Comparison of ENCODE assay signal across 1 cellular context in genomic region chr7:25950488-25951413, GRCh38.
TF ChIP-seq lines count a peak whose summit lies in the region.

No MANE protein-coding gene starts in this region.

TF ChIP-seq in GM12878, 131 proteins besides CTCF, POLR2A, EP300 and RAD21 (continued from another document and continues in another):
- no peak for TF ChIP-seq REST (IDR thresholded peaks at IDR 0.05; ENCODE audit: low read depth, low read length)
- no peak for TF ChIP-seq ESRRA (IDR thresholded peaks at IDR 0.05; ENCODE audit: low read length)
- TF ChIP-seq ATF3 (IDR thresholded peaks at IDR 0.05; ENCODE audit: borderline replicate concordance, extremely low read depth, low read depth, low read length), result peak; percentile 62
- 0 out of 2 replicates have a peak, but pooled peaks have one; percentile 34 for TF ChIP-seq BACH1 (IDR thresholded peaks at IDR 0.05; ENCODE audit: borderline replicate concordance)
- TF ChIP-seq KDM1A (IDR thresholded peaks at IDR 0.05; ENCODE audit: borderline replicate concordance), result no peak
- peak; percentile 90 for TF ChIP-seq RAD51 (IDR thresholded peaks at IDR 0.05)
- peak; percentile 71 for TF ChIP-seq YY1 (IDR thresholded peaks at IDR 0.05; ENCODE audit: low read depth, low read length)
- peak; percentile 81 for TF ChIP-seq NR2C2 (IDR thresholded peaks at IDR 0.05; ENCODE audit: borderline replicate concordance, control insufficient read depth, insufficient read length, low read depth)
- TF ChIP-seq HDAC6 (IDR thresholded peaks at IDR 0.05; ENCODE audit: unreplicated experiment), result no peak
- TF ChIP-seq RUNX3 (IDR thresholded peaks at IDR 0.05; ENCODE audit: low read length), result no peak
- TF ChIP-seq ZSCAN29 (IDR thresholded peaks at IDR 0.05), result no peak
- TF ChIP-seq IKZF2 (IDR thresholded peaks at IDR 0.05), result 0 out of 4 replicates have a peak, but pooled peaks have one; percentile 14 to 35
- TF ChIP-seq ELK1 (IDR thresholded peaks at IDR 0.05; ENCODE audit: low read depth, low read length), result no peak
- TF ChIP-seq RBBP5 (conservative IDR thresholded peaks at IDR 0.05), result no peak
- TF ChIP-seq TBL1XR1 (IDR thresholded peaks at IDR 0.05; ENCODE audit: low read depth, low read length), result no peak
- peak; percentile 82 for TF ChIP-seq USF2 (IDR thresholded peaks at IDR 0.05; ENCODE audit: borderline replicate concordance, low read depth, low read length)
- TF ChIP-seq NR2C1 (IDR thresholded peaks at IDR 0.05), result peak; percentile 95
- TF ChIP-seq IRF5 (IDR thresholded peaks at IDR 0.05; ENCODE audit: borderline replicate concordance), result no peak
- no peak for TF ChIP-seq MTA3 (IDR thresholded peaks at IDR 0.05; ENCODE audit: borderline replicate concordance, low read length)
- no peak for TF ChIP-seq ZZZ3 (IDR thresholded peaks at IDR 0.05; ENCODE audit: control insufficient read depth, insufficient read length, low read depth)
- TF ChIP-seq SUZ12 (IDR thresholded peaks at IDR 0.05; ENCODE audit: unreplicated experiment), result no peak
- TF ChIP-seq, protein P1, sequence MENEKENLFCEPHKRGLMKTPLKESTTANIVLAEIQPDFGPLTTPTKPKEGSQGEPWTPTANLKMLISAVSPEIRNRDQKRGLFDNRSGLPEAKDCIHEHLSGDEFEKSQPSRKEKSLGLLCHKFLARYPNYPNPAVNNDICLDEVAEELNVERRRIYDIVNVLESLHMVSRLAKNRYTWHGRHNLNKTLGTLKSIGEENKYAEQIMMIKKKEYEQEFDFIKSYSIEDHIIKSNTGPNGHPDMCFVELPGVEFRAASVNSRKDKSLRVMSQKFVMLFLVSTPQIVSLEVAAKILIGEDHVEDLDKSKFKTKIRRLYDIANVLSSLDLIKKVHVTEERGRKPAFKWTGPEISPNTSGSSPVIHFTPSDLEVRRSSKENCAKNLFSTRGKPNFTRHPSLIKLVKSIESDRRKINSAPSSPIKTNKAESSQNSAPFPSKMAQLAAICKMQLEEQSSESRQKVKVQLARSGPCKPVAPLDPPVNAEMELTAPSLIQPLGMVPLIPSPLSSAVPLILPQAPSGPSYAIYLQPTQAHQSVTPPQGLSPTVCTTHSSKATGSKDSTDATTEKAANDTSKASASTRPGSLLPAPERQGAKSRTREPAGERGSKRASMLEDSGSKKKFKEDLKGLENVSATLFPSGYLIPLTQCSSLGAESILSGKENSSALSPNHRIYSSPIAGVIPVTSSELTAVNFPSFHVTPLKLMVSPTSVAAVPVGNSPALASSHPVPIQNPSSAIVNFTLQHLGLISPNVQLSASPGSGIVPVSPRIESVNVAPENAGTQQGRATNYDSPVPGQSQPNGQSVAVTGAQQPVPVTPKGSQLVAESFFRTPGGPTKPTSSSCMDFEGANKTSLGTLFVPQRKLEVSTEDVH (IDR thresholded peaks at IDR 0.05; ENCODE audit: low read depth, partially characterized antibody), result no peak
- no peak for TF ChIP-seq ZBTB4 (CRISPR knock-in tag; IDR thresholded peaks at IDR 0.05)
- TF ChIP-seq HCFC1 (IDR thresholded peaks at IDR 0.05; ENCODE audit: low read length), result 0 out of 2 replicates have a peak, but pooled peaks have one; percentile 21
- peak; percentile 25 for TF ChIP-seq RELA (IDR thresholded peaks at IDR 0.05; ENCODE audit: borderline replicate concordance, partially characterized antibody)
- TF ChIP-seq MYB (IDR thresholded peaks at IDR 0.05; ENCODE audit: borderline replicate concordance, low read depth, low read length), result no peak
- no peak for TF ChIP-seq CEBPB (IDR thresholded peaks at IDR 0.05; ENCODE audit: borderline replicate concordance in 1 of 2, low read depth in 2 of 2, low read length in 2 of 2)
- no peak for TF ChIP-seq POLR2AphosphoS2 (IDR thresholded peaks at IDR 0.05; ENCODE audit: low read depth, low read length)
- TF ChIP-seq SREBF2 (IDR thresholded peaks at IDR 0.05; ENCODE audit: low read length), result no peak
- no peak for TF ChIP-seq SIX5 (IDR thresholded peaks at IDR 0.05; ENCODE audit: low read depth, low read length, severe bottlenecking)
- TF ChIP-seq, protein P2, sequence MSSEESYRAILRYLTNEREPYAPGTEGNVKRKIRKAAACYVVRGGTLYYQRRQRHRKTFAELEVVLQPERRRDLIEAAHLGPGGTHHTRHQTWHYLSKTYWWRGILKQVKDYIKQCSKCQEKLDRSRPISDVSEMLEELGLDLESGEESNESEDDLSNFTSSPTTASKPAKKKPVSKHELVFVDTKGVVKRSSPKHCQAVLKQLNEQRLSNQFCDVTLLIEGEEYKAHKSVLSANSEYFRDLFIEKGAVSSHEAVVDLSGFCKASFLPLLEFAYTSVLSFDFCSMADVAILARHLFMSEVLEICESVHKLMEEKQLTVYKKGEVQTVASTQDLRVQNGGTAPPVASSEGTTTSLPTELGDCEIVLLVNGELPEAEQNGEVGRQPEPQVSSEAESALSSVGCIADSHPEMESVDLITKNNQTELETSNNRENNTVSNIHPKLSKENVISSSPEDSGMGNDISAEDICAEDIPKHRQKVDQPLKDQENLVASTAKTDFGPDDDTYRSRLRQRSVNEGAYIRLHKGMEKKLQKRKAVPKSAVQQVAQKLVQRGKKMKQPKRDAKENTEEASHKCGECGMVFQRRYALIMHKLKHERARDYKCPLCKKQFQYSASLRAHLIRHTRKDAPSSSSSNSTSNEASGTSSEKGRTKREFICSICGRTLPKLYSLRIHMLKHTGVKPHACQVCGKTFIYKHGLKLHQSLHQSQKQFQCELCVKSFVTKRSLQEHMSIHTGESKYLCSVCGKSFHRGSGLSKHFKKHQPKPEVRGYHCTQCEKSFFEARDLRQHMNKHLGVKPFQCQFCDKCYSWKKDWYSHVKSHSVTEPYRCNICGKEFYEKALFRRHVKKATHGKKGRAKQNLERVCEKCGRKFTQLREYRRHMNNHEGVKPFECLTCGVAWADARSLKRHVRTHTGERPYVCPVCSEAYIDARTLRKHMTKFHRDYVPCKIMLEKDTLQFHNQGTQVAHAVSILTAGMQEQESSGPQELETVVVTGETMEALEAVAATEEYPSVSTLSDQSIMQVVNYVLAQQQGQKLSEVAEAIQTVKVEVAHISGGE (CRISPR knock-in tag; IDR thresholded peaks at IDR 0.05), result no peak
- TF ChIP-seq RCOR1 (conservative IDR thresholded peaks at IDR 0.05; ENCODE audit: low read depth, low read length), result no peak
- TF ChIP-seq GABPA (IDR thresholded peaks at IDR 0.05; ENCODE audit: low read depth), result no peak
- TF ChIP-seq ZBTB33 (IDR thresholded peaks at IDR 0.05), result no peak
- no peak for TF ChIP-seq TARDBP (IDR thresholded peaks at IDR 0.05; ENCODE audit: borderline replicate concordance)
- no peak for TF ChIP-seq ZNF622 (IDR thresholded peaks at IDR 0.05)
- no peak for TF ChIP-seq ATF7 (IDR thresholded peaks at IDR 0.05; ENCODE audit: low read depth)
- TF ChIP-seq ZBED1 (IDR thresholded peaks at IDR 0.05; ENCODE audit: borderline replicate concordance), result no peak
- no peak for TF ChIP-seq EZH2 (IDR thresholded peaks at IDR 0.05; ENCODE audit: borderline replicate concordance, control insufficient read depth, low read depth, low read length)
- TF ChIP-seq SUPT20H (IDR thresholded peaks at IDR 0.05; ENCODE audit: borderline replicate concordance, control insufficient read depth, low read depth, low read length), result no peak
- TF ChIP-seq TAF1 (IDR thresholded peaks at IDR 0.05; ENCODE audit: borderline replicate concordance, low read depth, low read length), result peak; percentile 60; the same call in 1 of the 2 replicates
- no peak for TF ChIP-seq KAT2A (conservative IDR thresholded peaks at IDR 0.05; ENCODE audit: control insufficient read depth, low read depth, low read length)
